ENCODE assay signal across 1 cellular context in genomic region chr16:74660383-74660782, GRCh38.
TF ChIP-seq lines count a peak whose summit lies in the region.

No MANE protein-coding gene starts in this region.

TF ChIP-seq in K562, 482 proteins besides CTCF, POLR2A, EP300 and RAD21:
- peak; percentile 23 for TF ChIP-seq POLR2B (IDR thresholded peaks at IDR 0.05; ENCODE audit: low read depth, partially characterized antibody)
- TF ChIP-seq SLC30A9 (CRISPR knock-in tag; IDR thresholded peaks at IDR 0.05), result no peak
